15 cellular contexts compared by ENCODE assay signal in genomic region chr4:177862541-177863176, GRCh38.
DNase-seq lines count a peak whose midpoint lies in the region; ATAC-seq and TF ChIP-seq lines count a peak whose summit lies in the region.
"Had no signal": no experiment of that assay in that cellular context is flagged by ENCODE, and none has a peak within 500 bp of the region (broad histone marks: within the 10 kb centered on the region; RNA-seq: fewer than 3 reads in every experiment).

No MANE protein-coding gene starts in this region.

- intact Hi-C loops in heart left ventricle (cut with DNase I) (no loop called here), cardiac septum (cut with DNase I) (no loop called here), left ventricle myocardium superior (cut with micrococcal nuclease) (no loop called here), posterior vena cava (cut with DNase I) (no loop called here)

- WGBS in heart left ventricle, 4 donors = 78 to 82% (median 78%) methylated on average over 15 to 19 of the region's 19 CpGs

- no peak overlapping the region for H3K27ac ChIP-seq in heart left ventricle
- H3K27ac ChIP-seq: BLaER1 treated with 17β-estradiol and CSF1 and Interleukin-3, amounts not matched to agents 10 nM and 100 nM; HL-60 had no signal

- no peak for TF ChIP-seq POLR2A in heart left ventricle (IDR thresholded peaks at IDR 0.05)

- H3K36me3 ChIP-seq in heart left ventricle = no peaks in the 10 kb centered on the region
- H3K36me3 ChIP-seq: BLaER1 treated with 17β-estradiol and CSF1 and Interleukin-3, amounts not matched to agents 10 nM and 100 nM had no signal

- no peaks in the 10 kb centered on the region for H3K9me3 ChIP-seq in heart left ventricle
- H3K9me3 ChIP-seq: BLaER1 treated with 17β-estradiol and CSF1 and Interleukin-3, amounts not matched to agents 10 nM and 100 nM had no signal

- TF ChIP-seq CTCF in heart left ventricle (IDR thresholded peaks at IDR 0.05) = no peak

- peaks cover 0 to 6% (median 0%) of the 10 kb centered on the region in 12 donors for H3K4me1 ChIP-seq in heart left ventricle
- H3K4me1 ChIP-seq: BLaER1 treated with 17β-estradiol and CSF1 and Interleukin-3, amounts not matched to agents 10 nM and 100 nM had no signal

- ATAC-seq in heart left ventricle = peak; percentile 37 to 73 (median 70)
- ATAC-seq in left ventricle myocardium superior = peak; percentile 77
- no peak for ATAC-seq in GM18909 (IDR thresholded peaks at IDR 0.05; ENCODE audit: poor library complexity, unreplicated experiment)

- H3K4me3 ChIP-seq in heart left ventricle = no peak overlapping the region
- H3K4me3 ChIP-seq: BLaER1 treated with 17β-estradiol and CSF1 and Interleukin-3, amounts not matched to agents 10 nM and 100 nM had no signal

- no peaks in the 10 kb centered on the region for H3K27me3 ChIP-seq in heart left ventricle
- H3K27me3 ChIP-seq: BLaER1 treated with 17β-estradiol and CSF1 and Interleukin-3, amounts not matched to agents 10 nM and 100 nM had no signal

- DNase-seq in heart left ventricle (peak in 3 of 5 donors; percentile 19 to 38 (median 20)), cardiac septum (ENCODE audit: low spot score) (no peak), left ventricle myocardium superior (peak; percentile 33), posterior vena cava (ENCODE audit: low spot score) (peak; percentile 68), COLO668 (lab: John Stamatoyannopoulos, UW; ENCODE audit: unreplicated experiment) (no peak)
- DNase-seq in activated naive CD4-positive, alpha-beta T cell (lab: John Stamatoyannopoulos, UW) = no peak
- DNase-seq: ACHN; CD4-positive, alpha-beta T cell; DMS79 treated with DMSO at 0.1 percent for 48 hours; EL; HCEC 1CT; HFFc6 had no signal

Comparison
In these comparisons a context has a peak if more than half of its experiments do, and no peak if none do; other contexts are left out.
1. DNase-seq: peak in heart left ventricle (3 of 5), left ventricle myocardium superior (single experiment) and posterior vena cava (single experiment); none in cardiac septum (single experiment), COLO668 (single experiment) and activated naive CD4-positive, alpha-beta T cell (0 of 4).